ENCODE assay signal across 8 cellular contexts in the genomic region with DNA sequence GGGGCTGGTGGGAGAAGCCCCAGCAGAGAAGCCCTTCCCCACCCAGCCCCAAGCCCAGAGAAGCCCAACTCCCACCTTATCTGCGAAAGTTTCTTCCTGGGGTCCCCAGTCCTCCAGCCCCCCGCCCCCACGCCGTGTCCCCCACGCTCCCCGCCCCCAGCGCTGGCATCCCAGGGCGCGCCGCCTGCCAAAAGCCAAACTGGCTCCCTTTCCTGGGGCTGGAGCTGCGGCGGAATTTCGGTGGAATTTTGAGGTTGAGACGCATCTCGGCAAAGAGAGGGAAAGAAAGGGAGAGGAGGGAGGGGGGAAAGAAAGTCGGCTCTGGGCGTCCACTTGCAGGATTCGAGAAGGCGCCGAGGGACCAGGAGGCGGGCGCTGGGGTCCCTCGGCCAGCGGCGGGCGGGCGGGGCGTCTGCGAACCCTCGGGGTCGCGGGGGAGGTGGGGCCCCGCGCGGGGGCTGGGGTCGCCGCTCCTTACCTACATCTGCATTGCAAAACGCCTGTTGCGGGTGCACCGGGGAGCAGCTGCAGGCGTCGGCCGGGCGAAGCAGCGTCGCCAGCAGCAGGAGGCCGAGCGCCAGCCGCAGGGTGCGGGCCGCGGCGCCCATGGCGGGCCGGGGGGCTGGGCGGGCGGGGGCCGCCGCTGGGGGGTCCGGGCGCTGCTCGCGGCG. TPM values are rescaled to one million over a fixed set of nuclear protein-coding genes. Genes with fewer than 3 reads are reported as not detected.
A peak's percentile ranks its signal among the peaks of the same experiment; 100 is the strongest.
DNase-seq lines count a peak whose midpoint lies in the region; ATAC-seq and TF ChIP-seq lines count a peak whose summit lies in the region.

No MANE protein-coding gene starts in this region.

- H3K4me3 ChIP-seq in PC-3 (ENCODE audit: low read length) = peak overlapping the region; percentile 85
- H3K4me3 ChIP-seq in epithelial cell of esophagus (ENCODE audit: low read length) = peak overlapping the region; percentile 25

- H3K27ac Mint-ChIP-seq in nephron = peak overlapping the region in 1 of 3 experiments; percentile 53

- no peaks in the 10 kb centered on the region for H3K9me3 Mint-ChIP-seq in nephron

- H3K36me3 Mint-ChIP-seq in nephron (ENCODE audit: low read depth) = no peaks in the 10 kb centered on the region

- no peaks in the 10 kb centered on the region for H4K20me1 ChIP-seq in PC-3 (ENCODE audit: low read length)

- H3K4me1 Mint-ChIP-seq in nephron = peaks cover 52% of the 10 kb centered on the region

- no peaks in the 10 kb centered on the region for H3K9me2 ChIP-seq in PC-3 (replicated peaks; ENCODE audit: low read length)

- CTCF ChIA-PET in PC-3 (lab: Charles Lee) = no interaction called here

- no peaks in the 10 kb centered on the region for H3K36me3 ChIP-seq in PC-3 (ENCODE audit: low read depth, low read length)

- H2AFZ ChIP-seq in PC-3 (ENCODE audit: low read length) = peak overlapping the region; percentile 26

- peaks cover 15% of the 10 kb centered on the region for H3K4me1 ChIP-seq in PC-3 (ENCODE audit: insufficient read depth, low read length)

- H3K79me2 ChIP-seq in PC-3 (ENCODE audit: low read length) = peaks cover 48% of the 10 kb centered on the region

- peak overlapping the region; percentile 80 for H3K4me2 ChIP-seq in PC-3 (ENCODE audit: low read length)

- TF ChIP-seq CTCF in PC-3 (conservative IDR thresholded peaks at IDR 0.05; ENCODE audit: low read depth, low read length) (no peak), epithelial cell of esophagus (IDR thresholded peaks at IDR 0.05; ENCODE audit: insufficient read depth, low read depth, low read length, missing control alignments) (no peak), nephron (IDR thresholded peaks at IDR 0.05; ENCODE audit: unreplicated experiment in 3 of 3) (no peak)

- POLR2A ChIA-PET in PC-3 (lab: Charles Lee; ENCODE audit: unreplicated experiment) = interaction anchor here (0.6 to 0.7 kb wide), 2 partner anchors 38 to 68 kb away, joined by 31 read pairs; no protein-coding TSS in a partner anchor

- peak overlapping the region; percentile 50 for H3K9ac ChIP-seq in PC-3 (ENCODE audit: low read length)

- ATAC-seq in PC-3 = peak; percentile 24
- ATAC-seq in HG02610 (IDR thresholded peaks at IDR 0.05; ENCODE audit: unreplicated experiment) = no peak

- peak; percentile 46 for DNase-seq in ELF-1 (ENCODE audit: low read depth, low spot score)
- DNase-seq in PC-3 = peak; percentile 48
- DNase-seq in epithelial cell of esophagus (ENCODE audit: low read depth) = no peak
- DNase-seq in UCSD-AML1 (lab: John Stamatoyannopoulos, UW; ENCODE audit: unreplicated experiment) = no peak
- DNase-seq in germinal center (ENCODE audit: low spot score) = no peak
- no peak for DNase-seq in ureter (ENCODE audit: low spot score)

- no peaks in the 10 kb centered on the region for H3F3A ChIP-seq in PC-3 (ENCODE audit: low read length, unreplicated experiment)

- BruUV-seq in PC-3 (replicated peaks; lab: Mats Ljungman, UMichigan) = no TSS peak

- intact Hi-C loops in PC-3 (cut with micrococcal nuclease) = loop anchor here (2.0 kb wide), 2 partner anchors 42 to 62 kb away; no protein-coding TSS in a partner anchor

- H3K9me3 ChIP-seq in PC-3 (ENCODE audit: low read length) = no peaks in the 10 kb centered on the region

- H3K27me3 Mint-ChIP-seq in nephron (ENCODE audit: low read depth) = peaks cover 18% of the 10 kb centered on the region

- H3K27ac ChIP-seq in PC-3 (ENCODE audit: low read length) = no peak overlapping the region

- H3K4me3 Mint-ChIP-seq in nephron = peak overlapping the region; percentile 84 to 88 (median 87)

- H3K27me3 ChIP-seq in PC-3 (ENCODE audit: low read length) = no peaks in the 10 kb centered on the region

RNA-seq across cellular contexts. Expression of a gene that starts 0.6 kb away (rescaled TPM):
- total RNA-seq in PC-3 (2014; rRNA removed) (60.1 and 62.5 TPM in 2 replicates), ureter (118 TPM)

RNA-seq across cellular contexts. Expression of a gene that starts 21.6 kb away (rescaled TPM):
- total RNA-seq in PC-3 (2014; rRNA removed) (1.8 and 2.4 TPM in 2 replicates), ureter (5.2 TPM)

RNA-seq across cellular contexts. Expression of a gene that starts 55.1 kb away (rescaled TPM):
- 72.4 and 121 TPM in 2 replicates for total RNA-seq in PC-3 (2014; rRNA removed)
- 393 TPM for total RNA-seq in ureter

Comparison
In these comparisons a context has a peak if more than half of its experiments do, and no peak if none do; other contexts are left out.
1. DNase-seq: peak in ELF-1 (single experiment) and PC-3 (single experiment); none in epithelial cell of esophagus (single experiment), UCSD-AML1 (single experiment), germinal center (single experiment) and ureter (single experiment).